1 cellular context compared by ENCODE assay signal in genomic region chr1:3326516-3327388, GRCh38.
A peak's percentile ranks its signal among the peaks of the same experiment; 100 is the strongest.
TF ChIP-seq lines count a peak whose summit lies in the region.

No MANE protein-coding gene starts in this region.

TF ChIP-seq in HepG2, 621 proteins besides CTCF, POLR2A, EP300 and RAD21 (continued from another document and continues in another):
- peak; percentile 58; the same call in 1 of the 2 replicates for TF ChIP-seq ZBTB34 (CRISPR knock-in tag; IDR thresholded peaks at IDR 0.05)
- TF ChIP-seq ZNF292 (CRISPR knock-in tag; IDR thresholded peaks at IDR 0.05; ENCODE audit: borderline replicate concordance, low read depth), result peak; percentile 17; the same call in 1 of the 2 replicates
- TF ChIP-seq DBP (CRISPR knock-in tag; IDR thresholded peaks at IDR 0.05; ENCODE audit: not compliant biosample characterization), result no peak
- TF ChIP-seq ZNF232 (CRISPR knock-in tag; IDR thresholded peaks at IDR 0.05; ENCODE audit: borderline replicate concordance), result peak; percentile 50; the same call in 1 of the 2 replicates
- 0 out of 2 replicates have a peak, but pooled peaks have one; percentile 28 for TF ChIP-seq HOXD1 (CRISPR knock-in tag; IDR thresholded peaks at IDR 0.05)
- no peak for TF ChIP-seq FOSL1 (CRISPR knock-in tag; IDR thresholded peaks at IDR 0.05; ENCODE audit: borderline replicate concordance)
- no peak for TF ChIP-seq PRMT3 (CRISPR knock-in tag; IDR thresholded peaks at IDR 0.05; ENCODE audit: borderline replicate concordance, low read depth)
- peak; percentile 51; the same call in 1 of the 2 replicates for TF ChIP-seq FOXA3 (CRISPR knock-in tag; IDR thresholded peaks at IDR 0.05)
- no peak for TF ChIP-seq JUN (CRISPR knock-in tag; IDR thresholded peaks at IDR 0.05)
- 0 out of 2 replicates have a peak, but pooled peaks have one; percentile 34 for TF ChIP-seq ZNF335 (CRISPR knock-in tag; IDR thresholded peaks at IDR 0.05)
- no peak for TF ChIP-seq U2AF1 (optimal IDR thresholded peaks at IDR 0.05; ENCODE audit: low read depth, low read length)
- peak; percentile 43; the same call in 1 of the 2 replicates for TF ChIP-seq ZNF629 (CRISPR knock-in tag; conservative IDR thresholded peaks at IDR 0.05)
- TF ChIP-seq ELF1 (CRISPR knock-in tag; IDR thresholded peaks at IDR 0.05), result peak; percentile 49; the same call in 1 of the 2 replicates
- no peak for TF ChIP-seq FOXA1 (IDR thresholded peaks at IDR 0.05)
- TF ChIP-seq FOXA1 (CRISPR knock-in tag; IDR thresholded peaks at IDR 0.05), result no peak
- TF ChIP-seq GPN1 (CRISPR knock-in tag; IDR thresholded peaks at IDR 0.05; ENCODE audit: borderline replicate concordance), result no peak
- TF ChIP-seq ELF3 (CRISPR knock-in tag; IDR thresholded peaks at IDR 0.05), result peak; percentile 43
- peak; percentile 96; the same call in 1 of the 2 replicates for TF ChIP-seq MTA1 (CRISPR knock-in tag; IDR thresholded peaks at IDR 0.05; ENCODE audit: borderline replicate concordance)
- TF ChIP-seq PATZ1 (CRISPR knock-in tag; IDR thresholded peaks at IDR 0.05), result peak; percentile 98
- TF ChIP-seq EEA1 (CRISPR knock-in tag; IDR thresholded peaks at IDR 0.05; ENCODE audit: borderline replicate concordance), result no peak
- no peak for TF ChIP-seq ZNF225 (CRISPR knock-in tag; IDR thresholded peaks at IDR 0.05)
- peak; percentile 84; the same call in 1 of the 2 replicates for TF ChIP-seq HNRNPL (IDR thresholded peaks at IDR 0.05; ENCODE audit: low read depth, low read length)
- TF ChIP-seq ELK4 (CRISPR knock-in tag; IDR thresholded peaks at IDR 0.05; ENCODE audit: borderline replicate concordance), result no peak
- TF ChIP-seq ZMAT3 (CRISPR knock-in tag; conservative IDR thresholded peaks at IDR 0.05), result no peak
- peak; percentile 19; the same call in 1 of the 2 replicates for TF ChIP-seq ZBTB37 (CRISPR knock-in tag; IDR thresholded peaks at IDR 0.05)
- no peak for TF ChIP-seq CBX5 (CRISPR knock-in tag; IDR thresholded peaks at IDR 0.05; ENCODE audit: borderline replicate concordance)
- no peak for TF ChIP-seq SP140L (CRISPR knock-in tag; IDR thresholded peaks at IDR 0.05; ENCODE audit: borderline replicate concordance)
- no peak for TF ChIP-seq ZSCAN30 (CRISPR knock-in tag; IDR thresholded peaks at IDR 0.05)
- peak; percentile 85 for TF ChIP-seq ZFX (CRISPR knock-in tag; IDR thresholded peaks at IDR 0.05; ENCODE audit: low read depth)
- TF ChIP-seq ZNF460 (CRISPR knock-in tag; IDR thresholded peaks at IDR 0.05; ENCODE audit: borderline replicate concordance), result no peak
- no peak for TF ChIP-seq RFX3 (CRISPR knock-in tag; IDR thresholded peaks at IDR 0.05)
- TF ChIP-seq MBNL3 (CRISPR knock-in tag; conservative IDR thresholded peaks at IDR 0.05), result no peak
- TF ChIP-seq ZNF841 (CRISPR knock-in tag; IDR thresholded peaks at IDR 0.05; ENCODE audit: borderline replicate concordance), result no peak
- TF ChIP-seq HNRNPLL (IDR thresholded peaks at IDR 0.05; ENCODE audit: low read depth, low read length, poor library complexity, severe bottlenecking), result no peak
- peak; percentile 77; the same call in 1 of the 2 replicates for TF ChIP-seq IKZF5 (CRISPR knock-in tag; IDR thresholded peaks at IDR 0.05)
- TF ChIP-seq ZNF503 (CRISPR knock-in tag; IDR thresholded peaks at IDR 0.05), result peak; percentile 58; the same call in 1 of the 2 replicates
- no peak for TF ChIP-seq ATM (IDR thresholded peaks at IDR 0.05; ENCODE audit: borderline replicate concordance)
- no peak for TF ChIP-seq TRIM24 (CRISPR knock-in tag; IDR thresholded peaks at IDR 0.05)
- TF ChIP-seq CBX2 (IDR thresholded peaks at IDR 0.05; ENCODE audit: low read depth, low read length), result no peak
- no peak for TF ChIP-seq CBX2 (CRISPR knock-in tag; IDR thresholded peaks at IDR 0.05; ENCODE audit: low read depth)
- TF ChIP-seq ZKSCAN5 (CRISPR knock-in tag; IDR thresholded peaks at IDR 0.05), result no peak
- no peak for TF ChIP-seq GABPA (IDR thresholded peaks at IDR 0.05; ENCODE audit: low read depth, low read length)
- TF ChIP-seq GABPA (CRISPR knock-in tag; IDR thresholded peaks at IDR 0.05; ENCODE audit: low read depth), result no peak
- no peak for TF ChIP-seq ZNF138 (CRISPR knock-in tag; IDR thresholded peaks at IDR 0.05; ENCODE audit: low read depth)
- no peak for TF ChIP-seq BCLAF1 (IDR thresholded peaks at IDR 0.05)
- TF ChIP-seq SIN3B (IDR thresholded peaks at IDR 0.05; ENCODE audit: low read length), result no peak
- no peak for TF ChIP-seq HCFC1 (IDR thresholded peaks at IDR 0.05; ENCODE audit: low read depth, low read length)
- no peak for TF ChIP-seq ZBTB2 (CRISPR knock-in tag; IDR thresholded peaks at IDR 0.05; ENCODE audit: low read depth)
- no peak for TF ChIP-seq SMYD3 (CRISPR knock-in tag; IDR thresholded peaks at IDR 0.05)
- TF ChIP-seq TCF12 (IDR thresholded peaks at IDR 0.05), result no peak
- TF ChIP-seq TCF12 (CRISPR knock-in tag; IDR thresholded peaks at IDR 0.05), result peak; percentile 83; the same call in 1 of the 2 replicates
- TF ChIP-seq ZFP62 (CRISPR knock-in tag; IDR thresholded peaks at IDR 0.05), result no peak
- TF ChIP-seq SNAI1 (CRISPR knock-in tag; IDR thresholded peaks at IDR 0.05; ENCODE audit: borderline replicate concordance), result no peak
- TF ChIP-seq GPBP1L1 (CRISPR knock-in tag; IDR thresholded peaks at IDR 0.05), result no peak
